ENCODE assay signal across 8 cellular contexts in the genomic region with DNA sequence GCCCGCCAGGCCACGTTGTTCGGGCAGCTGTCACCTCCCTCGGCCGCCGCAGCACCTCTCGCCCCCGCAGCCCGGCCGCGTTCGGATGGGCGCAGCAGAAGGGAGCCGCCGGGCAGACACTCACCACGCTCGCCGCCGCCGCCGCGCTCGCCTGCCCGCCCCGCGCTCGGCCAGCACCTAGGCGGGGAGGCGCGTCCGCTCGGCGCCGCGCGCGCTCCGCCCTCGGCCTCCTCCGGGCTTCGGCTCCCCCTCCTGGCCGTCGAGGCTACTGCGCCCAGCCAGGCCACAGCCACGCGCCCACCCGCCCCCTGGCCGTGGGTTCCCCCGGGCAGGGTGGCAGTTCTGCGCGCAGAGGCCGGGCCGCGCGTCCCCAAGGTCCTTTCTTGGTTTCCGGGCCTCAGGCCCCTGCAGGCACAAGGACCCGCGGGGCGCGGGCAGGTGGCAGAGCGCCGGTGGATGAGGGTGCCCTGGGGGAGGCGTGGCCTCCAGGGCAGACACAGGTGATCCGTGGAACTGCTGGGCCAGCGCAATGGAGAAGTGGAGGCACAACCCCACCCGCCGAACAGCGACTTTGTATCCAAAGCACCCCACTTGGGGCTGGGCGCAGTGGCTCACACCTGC. TPM values are rescaled to one million over a fixed set of nuclear protein-coding genes. Genes with fewer than 3 reads are reported as not detected.
DNase-seq lines count a peak whose midpoint lies in the region; ATAC-seq and TF ChIP-seq lines count a peak whose summit lies in the region.

A gene (minus strand): TSS at position 189 of the 621 bp plus-strand sequence. CDS start 3,275 bp downstream, outside the sequence.

- ATAC-seq in GM19328 (IDR thresholded peaks at IDR 0.05; ENCODE audit: unreplicated experiment) (peak; percentile 66), HG03469 (IDR thresholded peaks at IDR 0.05; ENCODE audit: unreplicated experiment) (peak; percentile 44)

- peak within 1 kb of the TSS; percentile 87 for H3K27ac ChIP-seq in C4-2B

- H3K36me3 ChIP-seq in NT2/D1 (ENCODE audit: insufficient read depth, insufficient read length, low read length) = peaks cover 61% of the 10 kb centered on the region

- H3K9me3 ChIP-seq in NT2/D1 (ENCODE audit: insufficient read depth, low read length) (no peaks in the 10 kb centered on the region), mononuclear cell (ENCODE audit: low read depth, low read length) (no peaks in the 10 kb centered on the region)

- no peak for DNase-seq in NT2/D1 (ENCODE audit: low read depth, low spot score)
- peak; percentile 92 for DNase-seq in activated CD8-positive, alpha-beta memory T cell treated with anti-CD3 and anti-CD28 coated beads, Interleukin-2, amount 50 U/mL, for 48 hours
- DNase-seq in epidermal melanocyte (ENCODE audit: insufficient read length, low spot score) = peak; percentile 98
- peak; percentile 80 for DNase-seq in stimulated activated CD8-positive, alpha-beta memory T cell treated with anti-CD3 and anti-CD28 coated beads, Interleukin-4, amount 100 ng/mL, for 24 hours (ENCODE audit: low read depth)

- H3K27me3 ChIP-seq in NT2/D1 (ENCODE audit: insufficient read depth, insufficient read length) (no peaks in the 10 kb centered on the region), mononuclear cell (ENCODE audit: insufficient read depth, low read length) (no peaks in the 10 kb centered on the region)

- H3K4me1 ChIP-seq in NT2/D1 (ENCODE audit: insufficient read depth, insufficient read length) (peaks cover 40% of the 10 kb centered on the region), mononuclear cell (ENCODE audit: insufficient read depth, low read length) (peaks cover 30% of the 10 kb centered on the region)

- TF ChIP-seq CTCF in C4-2B (conservative IDR thresholded peaks at IDR 0.05) = peak; percentile 98

- peak within 1 kb of the TSS; percentile 88 for H3K9ac ChIP-seq in NT2/D1 (ENCODE audit: insufficient read length, low read depth)

- H3K4me3 ChIP-seq in NT2/D1 (ENCODE audit: insufficient read length, low read depth) (peak within 1 kb of the TSS; percentile 94), mononuclear cell (ENCODE audit: low read length) (peak within 1 kb of the TSS; percentile 79)

RNA-seq across cellular contexts. Expression of the gene that starts here (rescaled TPM):
- total RNA-seq in mononuclear cell = 3.5 TPM
